ENCODE assay signal across 8 cellular contexts in genomic region chr12:6337958-6338406, GRCh38.
A peak's percentile ranks its signal among the peaks of the same experiment; 100 is the strongest.
DNase-seq lines count a peak whose midpoint lies in the region; ATAC-seq lines count a peak whose summit lies in the region.
"Had no signal": no experiment of that assay in that cellular context is flagged by ENCODE, and none has a peak within 500 bp of the region (broad histone marks: within the 10 kb centered on the region; RNA-seq: fewer than 3 reads in every experiment).

No MANE protein-coding gene starts in this region.

- H3K27me3 ChIP-seq in adipocyte (replicated peaks; ENCODE audit: control insufficient read depth, insufficient read depth, low read length) (no peaks in the 10 kb centered on the region), iPS-20b (ENCODE audit: insufficient read depth, low read length) (no peaks in the 10 kb centered on the region)

- no peak for ATAC-seq in GM19324 (IDR thresholded peaks at IDR 0.05; ENCODE audit: low FRiP score, unreplicated experiment)

- H3K27ac ChIP-seq in iPS-20b (ENCODE audit: low read length) (no peak overlapping the region), substantia nigra (ENCODE audit: low read depth, low read length, poor library complexity, severe bottlenecking) (peak overlapping the region; percentile 81)

- H3K9ac ChIP-seq in adipocyte (ENCODE audit: low read length): peak overlapping the region; percentile 100
- peak overlapping the region; percentile 79; the same call in 1 of the 2 replicates for H3K9ac ChIP-seq in iPS-20b (ENCODE audit: low read depth, low read length)

- H3K9me3 ChIP-seq in adipocyte (ENCODE audit: control insufficient read depth, low read length) (no peaks in the 10 kb centered on the region), iPS-20b (ENCODE audit: insufficient read depth, low read depth, low read length) (no peaks in the 10 kb centered on the region)

- DNase-seq in HCEC 1CT: peak; percentile 42
- DNase-seq in adipocyte (ENCODE audit: low read depth): no peak
- no peak for DNase-seq in substantia nigra (lab: John Stamatoyannopoulos, UW)
- DNase-seq in cortex of kidney (lab: John Stamatoyannopoulos, UW): no peak
- DNase-seq in NCI-H82 treated with DMSO at 0.1 percent for 48 hours (lab: John Stamatoyannopoulos, UW; ENCODE audit: unreplicated experiment): no peak
- DNase-seq: NCI-H524 treated with DMSO at 0.1 percent for 48 hours had no signal

- H3K36me3 ChIP-seq in adipocyte (ENCODE audit: control insufficient read depth, insufficient read depth, low read length, severe bottlenecking): peaks cover 30% of the 10 kb centered on the region
- peaks cover 19% of the 10 kb centered on the region for H3K36me3 ChIP-seq in iPS-20b (ENCODE audit: insufficient read depth, low read depth, low read length)

- H3K4me3 ChIP-seq in adipocyte (ENCODE audit: low read length): peak overlapping the region; percentile 96
- H3K4me3 ChIP-seq in iPS-20b (ENCODE audit: low read length): peak overlapping the region; percentile 61

- H3K4me1 ChIP-seq in adipocyte (ENCODE audit: control insufficient read depth, insufficient read depth, low read length): peaks cover 69% of the 10 kb centered on the region
- H3K4me1 ChIP-seq in iPS-20b (ENCODE audit: insufficient read depth, low read length): peaks cover 51% of the 10 kb centered on the region
